Comparison of ENCODE assay signal across 8 cellular contexts in the genomic region with DNA sequence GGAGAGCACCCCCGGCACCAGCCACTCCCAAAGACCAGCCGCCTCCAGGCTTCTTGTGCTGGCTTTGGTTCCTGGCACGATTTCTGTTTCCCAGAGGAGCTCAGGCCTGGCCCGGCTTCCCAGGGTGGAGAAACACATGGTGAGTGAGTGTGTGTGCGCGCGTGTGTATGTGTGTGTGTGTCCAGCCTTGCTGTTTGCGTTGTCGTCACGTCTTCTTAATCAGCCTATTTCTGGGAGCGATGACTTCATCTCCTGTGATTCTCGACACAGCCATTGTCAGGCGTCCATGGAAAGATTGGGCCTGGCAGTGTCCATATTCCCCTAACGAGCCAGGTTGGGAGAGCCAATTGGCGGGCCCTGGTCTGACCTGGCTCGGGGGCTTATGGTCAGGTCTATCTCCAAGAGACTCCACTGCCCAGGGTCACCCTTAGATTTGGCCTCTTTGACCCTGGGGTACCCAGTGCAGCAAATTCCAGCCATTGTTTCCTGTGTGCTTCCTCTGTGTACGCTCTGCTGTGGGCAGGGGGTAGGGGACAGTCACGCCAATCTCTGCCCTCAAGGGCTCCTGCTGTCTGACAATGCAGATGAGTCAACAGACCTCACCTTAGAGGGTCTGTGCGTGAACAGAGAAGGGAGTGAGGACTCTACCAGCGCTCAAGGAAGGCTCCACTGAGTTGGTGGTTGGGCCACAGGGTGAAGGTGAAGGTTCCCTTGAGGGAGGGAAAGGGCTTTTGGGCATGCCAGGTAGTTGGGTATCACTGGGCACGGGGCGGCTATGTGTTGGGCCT.
DNase-seq lines count a peak whose midpoint lies in the region; ATAC-seq and TF ChIP-seq lines count a peak whose summit lies in the region.

No MANE protein-coding gene starts in this region.

- H3K4ac ChIP-seq in mesenchymal stem cell (ENCODE audit: low read depth in 1 of 2, low read length in 2 of 2), result peak overlapping the region in 1 of 2 experiments; percentile 19

- DNase-seq in epidermal melanocyte (ENCODE audit: insufficient read length, low spot score) (peak; percentile 74), mesenchymal stem cell (peak; percentile 17), thyroid gland (peak; percentile 66 to 87), COR-L47 (lab: John Stamatoyannopoulos, UW) (no peak), NCI-H1694 treated with DMSO at 0.1 percent for 48 hours (lab: John Stamatoyannopoulos, UW) (no peak)
- no peak for DNase-seq in stimulated activated naive B cell treated with anti-CD40 and anti-IgM and Interleukin-4, amounts not matched to agents 10 μg/mL and 1 μg/mL and 100 μg/mL, for 72 hours

- peak overlapping the region; percentile 64 for H3K9ac ChIP-seq in mesenchymal stem cell (ENCODE audit: low read length)

- no peak overlapping the region for H3K4me3 ChIP-seq in mesenchymal stem cell (ENCODE audit: insufficient read depth in 1 of 2, low read depth in 1 of 2, low read length in 2 of 2)
- no peak overlapping the region for H3K4me3 ChIP-seq in thyroid gland (replicated peaks in 1 of 3)

- no peak overlapping the region for H2BK12ac ChIP-seq in mesenchymal stem cell (ENCODE audit: low read length in 2 of 2)

- H4K8ac ChIP-seq in mesenchymal stem cell (ENCODE audit: low read length), result no peak overlapping the region

- no peak overlapping the region for H3K14ac ChIP-seq in mesenchymal stem cell (ENCODE audit: low read length in 2 of 2)

- H4K91ac ChIP-seq in mesenchymal stem cell (ENCODE audit: low read length), result peak overlapping the region; percentile 46

- no peaks in the 10 kb centered on the region for H3K36me3 Mint-ChIP-seq in stimulated activated naive B cell treated with anti-CD40 and anti-IgM and Interleukin-4, amounts not matched to agents 10 μg/mL and 1 μg/mL and 100 μg/mL, for 72 hours

- no peak overlapping the region for H2AFZ ChIP-seq in mesenchymal stem cell (ENCODE audit: low read depth, low read length)

- no peak overlapping the region for H3K4me2 ChIP-seq in mesenchymal stem cell (ENCODE audit: low read length, poor library complexity, severe bottlenecking)

- no peak overlapping the region for H2AK5ac ChIP-seq in mesenchymal stem cell (ENCODE audit: low read length, severe bottlenecking)

- H3K9me3 ChIP-seq in mesenchymal stem cell (ENCODE audit: control insufficient read depth, low read length) (no peaks in the 10 kb centered on the region), thyroid gland (no peaks in the 10 kb centered on the region)

- no peak overlapping the region for H2BK15ac ChIP-seq in mesenchymal stem cell (ENCODE audit: low read depth, poor library complexity, severe bottlenecking)

- TF ChIP-seq POLR2A in thyroid gland (IDR thresholded peaks at IDR 0.05), result no peak

- H3K23ac ChIP-seq in mesenchymal stem cell (ENCODE audit: low read length in 2 of 2), result no peak overlapping the region

- intact Hi-C loops in thyroid gland (cut with DNase I), result no loop called here

- no peaks in the 10 kb centered on the region for H3K9me3 Mint-ChIP-seq in stimulated activated naive B cell treated with anti-CD40 and anti-IgM and Interleukin-4, amounts not matched to agents 10 μg/mL and 1 μg/mL and 100 μg/mL, for 72 hours

- H3K27me3 Mint-ChIP-seq in stimulated activated naive B cell treated with anti-CD40 and anti-IgM and Interleukin-4, amounts not matched to agents 10 μg/mL and 1 μg/mL and 100 μg/mL, for 72 hours, result peaks cover 0 to 5% of the 10 kb centered on the region in 2 donors

- peaks cover 69% of the 10 kb centered on the region for H3K79me1 ChIP-seq in mesenchymal stem cell (replicated peaks; ENCODE audit: low read length, poor library complexity, severe bottlenecking)

- H3K27me3 ChIP-seq in mesenchymal stem cell (ENCODE audit: control insufficient read depth in 1 of 2, insufficient read depth in 1 of 2, low read length in 2 of 2), result no peaks in the 10 kb centered on the region
- no peaks in the 10 kb centered on the region for H3K27me3 ChIP-seq in thyroid gland

- H3K36me3 ChIP-seq in mesenchymal stem cell (ENCODE audit: control insufficient read depth in 1 of 2, insufficient read depth in 2 of 2, low read depth in 1 of 2, low read length in 2 of 2), result peaks cover 0 to 3% of the 10 kb centered on the region in 2 experiments
- H3K36me3 ChIP-seq in thyroid gland, result no peaks in the 10 kb centered on the region

- H3K18ac ChIP-seq in mesenchymal stem cell (ENCODE audit: low read depth in 1 of 2, low read length in 2 of 2), result no peak overlapping the region

- no peak overlapping the region for H3K27ac ChIP-seq in mesenchymal stem cell (ENCODE audit: low read length, poor library complexity, severe bottlenecking)
- H3K27ac ChIP-seq in thyroid gland, result peak overlapping the region; percentile 22 to 79 (median 70)

- no peaks in the 10 kb centered on the region for H3K4me1 Mint-ChIP-seq in stimulated activated naive B cell treated with anti-CD40 and anti-IgM and Interleukin-4, amounts not matched to agents 10 μg/mL and 1 μg/mL and 100 μg/mL, for 72 hours

- no peak overlapping the region for H3K27ac Mint-ChIP-seq in stimulated activated naive B cell treated with anti-CD40 and anti-IgM and Interleukin-4, amounts not matched to agents 10 μg/mL and 1 μg/mL and 100 μg/mL, for 72 hours

- WGBS in mesenchymal stem cell, result 90% methylated on average over 22 of the region's 22 CpGs
- 67 to 75% methylated on average over 13 to 22 of the region's 22 CpGs for WGBS in thyroid gland, 2 donors

- H2BK5ac ChIP-seq in mesenchymal stem cell (ENCODE audit: low read depth, low read length, poor library complexity, severe bottlenecking), result no peak overlapping the region

- no peak for TF ChIP-seq CTCF in thyroid gland (IDR thresholded peaks at IDR 0.05)

- no peak overlapping the region for H2BK120ac ChIP-seq in mesenchymal stem cell (ENCODE audit: low read depth, low read length)

- H3K4me1 ChIP-seq in mesenchymal stem cell (ENCODE audit: control insufficient read depth, insufficient read depth, low read depth, low read length), result peaks cover 19% of the 10 kb centered on the region
- H3K4me1 ChIP-seq in thyroid gland, result peaks cover 33 to 53% of the 10 kb centered on the region in 2 donors

- ATAC-seq in GM21723 (IDR thresholded peaks at IDR 0.05; ENCODE audit: unreplicated experiment), result no peak
- no peak for ATAC-seq in stimulated activated naive B cell treated with anti-CD40 and anti-IgM and Interleukin-4, amounts not matched to agents 10 μg/mL and 1 μg/mL and 100 μg/mL, for 72 hours (replicated peaks)

- H3K4me3 Mint-ChIP-seq in stimulated activated naive B cell treated with anti-CD40 and anti-IgM and Interleukin-4, amounts not matched to agents 10 μg/mL and 1 μg/mL and 100 μg/mL, for 72 hours, result no peak overlapping the region

TF ChIP-seq in PFSK-1, 5 proteins besides CTCF, POLR2A, EP300 and RAD21:
- TF ChIP-seq SIN3A (IDR thresholded peaks at IDR 0.05; ENCODE audit: borderline replicate concordance, insufficient read depth, low read length), result no peak
- TF ChIP-seq POLR2AphosphoS5 (IDR thresholded peaks at IDR 0.05; ENCODE audit: low read depth, low read length), result no peak
- TF ChIP-seq, protein P1, sequence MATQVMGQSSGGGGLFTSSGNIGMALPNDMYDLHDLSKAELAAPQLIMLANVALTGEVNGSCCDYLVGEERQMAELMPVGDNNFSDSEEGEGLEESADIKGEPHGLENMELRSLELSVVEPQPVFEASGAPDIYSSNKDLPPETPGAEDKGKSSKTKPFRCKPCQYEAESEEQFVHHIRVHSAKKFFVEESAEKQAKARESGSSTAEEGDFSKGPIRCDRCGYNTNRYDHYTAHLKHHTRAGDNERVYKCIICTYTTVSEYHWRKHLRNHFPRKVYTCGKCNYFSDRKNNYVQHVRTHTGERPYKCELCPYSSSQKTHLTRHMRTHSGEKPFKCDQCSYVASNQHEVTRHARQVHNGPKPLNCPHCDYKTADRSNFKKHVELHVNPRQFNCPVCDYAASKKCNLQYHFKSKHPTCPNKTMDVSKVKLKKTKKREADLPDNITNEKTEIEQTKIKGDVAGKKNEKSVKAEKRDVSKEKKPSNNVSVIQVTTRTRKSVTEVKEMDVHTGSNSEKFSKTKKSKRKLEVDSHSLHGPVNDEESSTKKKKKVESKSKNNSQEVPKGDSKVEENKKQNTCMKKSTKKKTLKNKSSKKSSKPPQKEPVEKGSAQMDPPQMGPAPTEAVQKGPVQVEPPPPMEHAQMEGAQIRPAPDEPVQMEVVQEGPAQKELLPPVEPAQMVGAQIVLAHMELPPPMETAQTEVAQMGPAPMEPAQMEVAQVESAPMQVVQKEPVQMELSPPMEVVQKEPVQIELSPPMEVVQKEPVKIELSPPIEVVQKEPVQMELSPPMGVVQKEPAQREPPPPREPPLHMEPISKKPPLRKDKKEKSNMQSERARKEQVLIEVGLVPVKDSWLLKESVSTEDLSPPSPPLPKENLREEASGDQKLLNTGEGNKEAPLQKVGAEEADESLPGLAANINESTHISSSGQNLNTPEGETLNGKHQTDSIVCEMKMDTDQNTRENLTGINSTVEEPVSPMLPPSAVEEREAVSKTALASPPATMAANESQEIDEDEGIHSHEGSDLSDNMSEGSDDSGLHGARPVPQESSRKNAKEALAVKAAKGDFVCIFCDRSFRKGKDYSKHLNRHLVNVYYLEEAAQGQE (IDR thresholded peaks at IDR 0.05; ENCODE audit: insufficient read depth in 1 of 2, low read depth in 2 of 2, low read length in 2 of 2), result no peak
- TF ChIP-seq TAF1 (IDR thresholded peaks at IDR 0.05; ENCODE audit: borderline replicate concordance, insufficient read depth, low read length), result no peak
- TF ChIP-seq FOXP2 (optimal IDR thresholded peaks at IDR 0.05; ENCODE audit: borderline replicate concordance, extremely low read depth, extremely low read length, insufficient read depth), result peak; percentile 77

Comparison
In these comparisons a context has a peak if more than half of its experiments do, and no peak if none do; other contexts are left out.
1. DNase-seq: peak in epidermal melanocyte (single experiment), mesenchymal stem cell (single experiment) and thyroid gland (2 of 2); none in COR-L47 (single experiment), NCI-H1694 treated with DMSO at 0.1 percent for 48 hours (single experiment) and stimulated activated naive B cell treated with anti-CD40 and anti-IgM and Interleukin-4, amounts not matched to agents 10 μg/mL and 1 μg/mL and 100 μg/mL, for 72 hours (single experiment).